9 cellular contexts compared by ENCODE assay signal in genomic region chr2:11752906-11753305, GRCh38. TPM values are rescaled to one million over a fixed set of nuclear protein-coding genes. Genes with fewer than 3 reads are reported as not detected.
DNase-seq lines count a peak whose midpoint lies in the region; ATAC-seq and TF ChIP-seq lines count a peak whose summit lies in the region.
"Had no signal": no experiment of that assay in that cellular context is flagged by ENCODE, and none has a peak within 500 bp of the region (broad histone marks: within the 10 kb centered on the region; RNA-seq: fewer than 3 reads in every experiment).

No MANE protein-coding gene starts in this region.

- CTCF ChIA-PET in CD4-positive, alpha-beta T cell (lab: Charles Lee): interaction anchor here (0.8 kb wide), 1 partner anchor 27 kb away, joined by 4 read pairs; no protein-coding TSS in a partner anchor

- H3K4me3 ChIP-seq in mucosa of stomach (ENCODE audit: low read length): no peak overlapping the region

- peaks cover 3% of the 10 kb centered on the region for H3K36me3 Mint-ChIP-seq in CD4-positive, alpha-beta T cell (ENCODE audit: low read depth)
- no peaks in the 10 kb centered on the region for H3K36me3 Mint-ChIP-seq in IgD-negative memory B cell
- H3K36me3 Mint-ChIP-seq in activated T-helper 2 cell treated with anti-CD3 and anti-CD28 coated beads, Interferon-gamma antibody, Interleukin-2, Interleukin-4, amounts not matched to agents 10 μg/mL and 5 μg/mL and 100 μg/mL, durations not matched to agents 14 hours and 24 hours and 36 hours (ENCODE audit: low read depth): peaks cover 16% of the 10 kb centered on the region

- H3K27ac ChIP-seq in CD4-positive, alpha-beta T cell (ENCODE audit: low read depth, low read length): peak overlapping the region; percentile 94

- no peaks in the 10 kb centered on the region for H3K9me3 ChIP-seq in CD4-positive, alpha-beta T cell (ENCODE audit: control insufficient read depth, low read length)
- no peaks in the 10 kb centered on the region for H3K9me3 ChIP-seq in mucosa of stomach (ENCODE audit: control insufficient read depth, low read length)

- no peak for TF ChIP-seq CTCF in CD4-positive, alpha-beta T cell (IDR thresholded peaks at IDR 0.05)

- H3K4me1 Mint-ChIP-seq in CD4-positive, alpha-beta T cell (ENCODE audit: low read depth): peaks cover 86% of the 10 kb centered on the region
- peaks cover 57 to 81% (median 80%) of the 10 kb centered on the region in 3 donors for H3K4me1 Mint-ChIP-seq in IgD-negative memory B cell
- H3K4me1 Mint-ChIP-seq in activated T-helper 2 cell treated with anti-CD3 and anti-CD28 coated beads, Interferon-gamma antibody, Interleukin-2, Interleukin-4, amounts not matched to agents 10 μg/mL and 5 μg/mL and 100 μg/mL, durations not matched to agents 14 hours and 24 hours and 36 hours (ENCODE audit: low read depth): peaks cover 75% of the 10 kb centered on the region

- no peaks in the 10 kb centered on the region for H3K36me3 ChIP-seq in mucosa of stomach (ENCODE audit: control insufficient read depth, insufficient read depth, low read length)

- H3K9ac ChIP-seq in mucosa of stomach (ENCODE audit: low read length): peak overlapping the region; percentile 37

- H3K27ac Mint-ChIP-seq in CD4-positive, alpha-beta T cell: peak overlapping the region; percentile 92
- H3K27ac Mint-ChIP-seq in IgD-negative memory B cell: peak overlapping the region; percentile 71 to 88 (median 86)
- H3K27ac Mint-ChIP-seq in activated T-helper 2 cell treated with anti-CD3 and anti-CD28 coated beads, Interferon-gamma antibody, Interleukin-2, Interleukin-4, amounts not matched to agents 10 μg/mL and 5 μg/mL and 100 μg/mL, durations not matched to agents 14 hours and 24 hours and 36 hours: peak overlapping the region; percentile 93

- ATAC-seq in CD4-positive, alpha-beta T cell (ENCODE audit: poor library complexity): no peak
- ATAC-seq in GM21390 (IDR thresholded peaks at IDR 0.05; ENCODE audit: unreplicated experiment) (no peak), GM21367 (IDR thresholded peaks at IDR 0.05; ENCODE audit: unreplicated experiment) (no peak)

- H3K4me3 Mint-ChIP-seq in CD4-positive, alpha-beta T cell: peak overlapping the region; percentile 80
- H3K4me3 Mint-ChIP-seq in IgD-negative memory B cell: peak overlapping the region in 2 of 4 donors; percentile 94
- H3K4me3 Mint-ChIP-seq in activated T-helper 2 cell treated with anti-CD3 and anti-CD28 coated beads, Interferon-gamma antibody, Interleukin-2, Interleukin-4, amounts not matched to agents 10 μg/mL and 5 μg/mL and 100 μg/mL, durations not matched to agents 14 hours and 24 hours and 36 hours (ENCODE audit: low read depth): peak overlapping the region; percentile 74

- no peaks in the 10 kb centered on the region for H3K27me3 ChIP-seq in CD4-positive, alpha-beta T cell (ENCODE audit: control insufficient read depth, insufficient read depth, low read length)
- H3K27me3 ChIP-seq in mucosa of stomach (ENCODE audit: control insufficient read depth, insufficient read depth, low read length): no peaks in the 10 kb centered on the region

- no peak for DNase-seq in CD4-positive, alpha-beta T cell
- no peak for DNase-seq in activated T-helper 2 cell treated with anti-CD3 and anti-CD28 coated beads, Interferon-gamma antibody, Interleukin-2, Interleukin-4, amounts not matched to agents 10 μg/mL and 5 μg/mL and 100 μg/mL, durations not matched to agents 14 hours and 24 hours and 36 hours (ENCODE audit: low spot score)
- DNase-seq in stimulated activated naive CD4-positive, alpha-beta T cell (lab: John Stamatoyannopoulos, UW): no peak
- no peak for DNase-seq in globus pallidus (ENCODE audit: low spot score)
- DNase-seq: erythroblast had no signal

- H3K27me3 Mint-ChIP-seq in CD4-positive, alpha-beta T cell: no peaks in the 10 kb centered on the region
- no peaks in the 10 kb centered on the region for H3K27me3 Mint-ChIP-seq in IgD-negative memory B cell
- no peaks in the 10 kb centered on the region for H3K27me3 Mint-ChIP-seq in activated T-helper 2 cell treated with anti-CD3 and anti-CD28 coated beads, Interferon-gamma antibody, Interleukin-2, Interleukin-4, amounts not matched to agents 10 μg/mL and 5 μg/mL and 100 μg/mL, durations not matched to agents 14 hours and 24 hours and 36 hours (ENCODE audit: low read depth)

- H3K4me1 ChIP-seq in mucosa of stomach (ENCODE audit: control insufficient read depth, insufficient read depth, low read length): peaks cover 26% of the 10 kb centered on the region

- no peaks in the 10 kb centered on the region for H3K9me3 Mint-ChIP-seq in CD4-positive, alpha-beta T cell
- H3K9me3 Mint-ChIP-seq in IgD-negative memory B cell: no peaks in the 10 kb centered on the region
- H3K9me3 Mint-ChIP-seq in activated T-helper 2 cell treated with anti-CD3 and anti-CD28 coated beads, Interferon-gamma antibody, Interleukin-2, Interleukin-4, amounts not matched to agents 10 μg/mL and 5 μg/mL and 100 μg/mL, durations not matched to agents 14 hours and 24 hours and 36 hours: no peaks in the 10 kb centered on the region

- POLR2A ChIA-PET in CD4-positive, alpha-beta T cell (lab: Charles Lee): interaction anchor here (1.1 to 1.8 kb wide), 3 partner anchors 9 to 1103 kb away, joined by 3 to 14 read pairs (median 3); no protein-coding TSS in a partner anchor

- intact Hi-C loops in CD4-positive, alpha-beta T cell (cut with DNase I, micrococcal nuclease): loop anchor here in 1 of 2 experiments (10.0 kb wide), 1 partner anchor 618 kb away; a partner anchor contains a TSS
- intact Hi-C loops in activated T-helper 2 cell treated with anti-CD3 and anti-CD28 coated beads, Interferon-gamma antibody, Interleukin-2, Interleukin-4, amounts not matched to agents 10 μg/mL and 5 μg/mL and 100 μg/mL, durations not matched to agents 14 hours and 24 hours and 36 hours (cut with micrococcal nuclease): loop anchor here (5.0 to 10.0 kb wide), 5 partner anchors 168 to 1102 kb away; no protein-coding TSS in a partner anchor

RNA-seq across cellular contexts. Expression of gene LPIN1, which starts 6.5 kb away (rescaled TPM):
- 100 to 1,000 TPM; 115 to 128 TPM for total RNA-seq in CD4-positive, alpha-beta T cell
- polyA plus RNA-seq in IgD-negative memory B cell: 17.3 TPM
- total RNA-seq in activated T-helper 2 cell treated with anti-CD3 and anti-CD28 coated beads, Interferon-gamma antibody, Interleukin-2, Interleukin-4, amounts not matched to agents 10 μg/mL and 5 μg/mL and 100 μg/mL, durations not matched to agents 14 hours and 24 hours and 36 hours: 42.9 and 48.8 TPM in 2 replicates
